In the genomic region with DNA sequence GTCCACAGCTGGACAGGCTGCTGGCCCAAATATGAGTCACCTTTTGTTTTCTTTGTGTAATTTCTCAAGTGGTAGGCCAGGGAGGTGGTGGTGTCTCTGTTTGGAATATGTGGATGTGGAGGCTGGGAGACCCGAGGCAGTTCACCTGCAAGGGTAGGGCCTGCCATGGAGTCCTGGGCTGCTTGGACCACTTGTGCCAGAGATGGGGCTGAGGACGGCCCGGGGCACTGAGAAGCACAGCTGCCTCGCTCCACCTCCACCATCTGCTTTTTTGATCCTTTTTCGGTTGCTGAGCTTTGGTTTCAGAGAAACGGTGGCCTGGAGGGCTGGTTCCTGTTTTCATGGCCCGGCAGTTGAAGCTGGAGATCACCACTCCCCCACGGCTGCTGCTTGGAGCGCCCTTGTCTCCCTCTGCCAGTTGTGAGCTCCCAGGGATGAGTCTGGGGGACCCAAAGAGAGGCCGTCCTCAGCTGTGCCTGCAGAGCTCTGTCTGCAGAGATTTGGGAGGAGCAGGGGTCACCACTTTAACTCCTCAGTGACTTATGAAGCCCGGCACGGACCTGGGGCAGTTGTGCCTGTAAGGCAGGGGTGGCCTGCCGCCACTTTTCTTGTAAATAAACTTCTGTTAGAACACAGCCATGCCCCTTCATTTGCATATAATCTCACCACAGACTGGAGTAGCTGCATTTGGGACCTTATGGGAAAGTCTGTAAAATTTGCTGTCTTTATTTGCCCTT, we compare ENCODE assay signal across 1 cellular context.
TF ChIP-seq lines count a peak whose summit lies in the region.

No MANE protein-coding gene starts in this region.

TF ChIP-seq in HCT116, 20 proteins besides CTCF, POLR2A, EP300 and RAD21 (continued from another document):
- TF ChIP-seq ZBTB33 (IDR thresholded peaks at IDR 0.05; ENCODE audit: extremely low read depth, insufficient replicate concordance, low read length) (no peak), SRF (IDR thresholded peaks at IDR 0.05; ENCODE audit: low read depth) (no peak), ZNF274 (IDR thresholded peaks at IDR 0.05; ENCODE audit: low read depth, low read length) (no peak), FOSL1 (IDR thresholded peaks at IDR 0.05; ENCODE audit: low read depth) (no peak), CEBPB (IDR thresholded peaks at IDR 0.05; ENCODE audit: low read depth) (no peak), EGR1 (IDR thresholded peaks at IDR 0.05; ENCODE audit: low read depth) (no peak)
- TF ChIP-seq, protein P1, sequence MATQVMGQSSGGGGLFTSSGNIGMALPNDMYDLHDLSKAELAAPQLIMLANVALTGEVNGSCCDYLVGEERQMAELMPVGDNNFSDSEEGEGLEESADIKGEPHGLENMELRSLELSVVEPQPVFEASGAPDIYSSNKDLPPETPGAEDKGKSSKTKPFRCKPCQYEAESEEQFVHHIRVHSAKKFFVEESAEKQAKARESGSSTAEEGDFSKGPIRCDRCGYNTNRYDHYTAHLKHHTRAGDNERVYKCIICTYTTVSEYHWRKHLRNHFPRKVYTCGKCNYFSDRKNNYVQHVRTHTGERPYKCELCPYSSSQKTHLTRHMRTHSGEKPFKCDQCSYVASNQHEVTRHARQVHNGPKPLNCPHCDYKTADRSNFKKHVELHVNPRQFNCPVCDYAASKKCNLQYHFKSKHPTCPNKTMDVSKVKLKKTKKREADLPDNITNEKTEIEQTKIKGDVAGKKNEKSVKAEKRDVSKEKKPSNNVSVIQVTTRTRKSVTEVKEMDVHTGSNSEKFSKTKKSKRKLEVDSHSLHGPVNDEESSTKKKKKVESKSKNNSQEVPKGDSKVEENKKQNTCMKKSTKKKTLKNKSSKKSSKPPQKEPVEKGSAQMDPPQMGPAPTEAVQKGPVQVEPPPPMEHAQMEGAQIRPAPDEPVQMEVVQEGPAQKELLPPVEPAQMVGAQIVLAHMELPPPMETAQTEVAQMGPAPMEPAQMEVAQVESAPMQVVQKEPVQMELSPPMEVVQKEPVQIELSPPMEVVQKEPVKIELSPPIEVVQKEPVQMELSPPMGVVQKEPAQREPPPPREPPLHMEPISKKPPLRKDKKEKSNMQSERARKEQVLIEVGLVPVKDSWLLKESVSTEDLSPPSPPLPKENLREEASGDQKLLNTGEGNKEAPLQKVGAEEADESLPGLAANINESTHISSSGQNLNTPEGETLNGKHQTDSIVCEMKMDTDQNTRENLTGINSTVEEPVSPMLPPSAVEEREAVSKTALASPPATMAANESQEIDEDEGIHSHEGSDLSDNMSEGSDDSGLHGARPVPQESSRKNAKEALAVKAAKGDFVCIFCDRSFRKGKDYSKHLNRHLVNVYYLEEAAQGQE (IDR thresholded peaks at IDR 0.05; ENCODE audit: low read depth): no peak
